In the genomic region with DNA sequence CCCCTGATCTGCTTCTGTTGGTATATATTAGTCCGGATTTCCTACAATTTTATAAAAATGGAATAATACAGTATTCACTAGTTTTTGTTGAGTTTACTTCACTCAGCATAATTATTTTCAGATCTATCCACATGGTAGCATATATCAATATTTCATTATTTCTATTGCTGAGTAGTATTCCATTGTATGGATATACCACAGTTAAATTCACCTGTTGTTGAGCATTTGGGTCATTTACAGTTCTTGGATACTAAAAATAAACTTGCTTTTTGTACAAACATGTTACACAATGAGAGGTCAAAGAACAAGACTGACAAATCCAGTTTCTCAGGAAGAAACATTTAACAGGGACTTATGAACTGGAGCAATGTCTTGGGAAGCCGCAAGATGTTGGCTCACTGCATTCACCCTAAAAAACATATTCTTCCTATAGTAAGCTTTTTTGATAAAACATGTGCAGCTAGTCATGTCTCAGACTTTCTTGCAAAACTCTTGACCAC, we compare ENCODE assay signal across 33 cellular contexts.
"Had no signal": no experiment of that assay in that cellular context is flagged by ENCODE, and none has a peak within 500 bp of the region (broad histone marks: within the 10 kb centered on the region; RNA-seq: fewer than 3 reads in every experiment).

No MANE protein-coding gene starts in this region.

- H2AFZ ChIP-seq: PC-9 had no signal

- H3K27ac Mint-ChIP-seq: activated CD4-positive, alpha-beta T cell treated with anti-CD3 and anti-CD28 coated beads, Interleukin-2, amount 10 ng/mL, durations not matched to agents 24 days and 14 days; activated CD8-positive, alpha-beta T cell treated with anti-CD3 and anti-CD28 coated beads for 36 hours; activated naive CD8-positive, alpha-beta T cell treated with anti-CD3 and anti-CD28 coated beads for 36 hours; activated T-cell treated with anti-CD3 and anti-CD28 coated beads, Interleukin-2, amount 50 U/mL, for 72 hours; activated T-helper 17 cell treated with anti-CD3 and anti-CD28 coated beads, Interleukin-2, amount 50 U/mL, for 72 hours had no signal

- H3K27ac ChIP-seq: PC-9, RWPE1 had no signal

- FAIRE-seq: astrocyte, RCC 7860 had no signal

- ATAC-seq: activated CD8-positive, alpha-beta T cell treated with anti-CD3 and anti-CD28 coated beads for 36 hours; activated T-cell treated with anti-CD3 and anti-CD28 coated beads, Interleukin-2, amount 50 U/mL, for 72 hours; activated T-helper 17 cell treated with anti-CD3 and anti-CD28 coated beads, Interleukin-2, amount 50 U/mL, for 72 hours; body of pancreas; Right ventricle myocardium inferior had no signal

- H3K4me2 ChIP-seq: PC-9 had no signal

- DNase-seq: activated CD4-positive, alpha-beta T cell treated with anti-CD3 and anti-CD28 coated beads, Interleukin-2, amount 50 U/mL, for 4 hours; activated CD8-positive, alpha-beta T cell treated with anti-CD3 and anti-CD28 coated beads for 36 hours; activated effector memory CD4-positive, alpha-beta T cell treated with anti-CD3 and anti-CD28 coated beads, Interleukin-2, amount 50 U/mL, for 16 hours; activated naive CD4-positive, alpha-beta T cell; activated naive CD4-positive, alpha-beta T cell treated with anti-CD3 and anti-CD28 coated beads, Interleukin-2, amount 50 U/mL, for 16 hours; activated naive CD8-positive, alpha-beta T cell treated with anti-CD3 and anti-CD28 coated beads for 36 hours; activated T-cell treated with anti-CD3 and anti-CD28 coated beads, Interleukin-2, amount 50 U/mL, for 1 hour; activated T-cell treated with anti-CD3 and anti-CD28 coated beads, Interleukin-2, amount 50 U/mL, for 72 hours; amygdala; body of pancreas; cerebellar nuclear complex; Kasumi-1; MM.1S; MV-4-11; NCI-H1092; NCI-H1436 treated with DMSO at 0.1 percent for 48 hours; NCI-H1694 treated with DMSO at 0.1 percent for 48 hours; NCI-H2029; NCI-H2171; NCI-H510A; NCI-H526; NCI-H748 treated with DMSO at 0.1 percent for 48 hours; NK-92 treated with Interleukin-12 subunit alpha and Interleukin-12 subunit beta, amount 100 ng/mL, for 24 hours; PC-9; SIG-M5; T1000 had no signal

- H3K36me3 ChIP-seq: breast epithelium had no signal

- H3K4me1 ChIP-seq: body of pancreas, breast epithelium had no signal

- H3K4me3 Mint-ChIP-seq: activated CD4-positive, alpha-beta T cell treated with anti-CD3 and anti-CD28 coated beads, Interleukin-2, amount 10 ng/mL, durations not matched to agents 24 days and 14 days; activated CD8-positive, alpha-beta T cell treated with anti-CD3 and anti-CD28 coated beads for 36 hours; activated naive CD8-positive, alpha-beta T cell treated with anti-CD3 and anti-CD28 coated beads for 36 hours; activated T-cell treated with anti-CD3 and anti-CD28 coated beads, Interleukin-2, amount 50 U/mL, for 72 hours; activated T-helper 17 cell treated with anti-CD3 and anti-CD28 coated beads, Interleukin-2, amount 50 U/mL, for 72 hours had no signal

- H3K36me3 Mint-ChIP-seq: activated naive CD8-positive, alpha-beta T cell treated with anti-CD3 and anti-CD28 coated beads for 36 hours had no signal

- H3K4me3 ChIP-seq: body of pancreas, breast epithelium, PC-9 had no signal

- H3K27me3 ChIP-seq: body of pancreas had no signal
